ENCODE assay signal across 24 cellular contexts in genomic region chr2:69027060-69027459, GRCh38. TPM values are rescaled to one million over a fixed set of nuclear protein-coding genes. Genes with fewer than 3 reads are reported as not detected.
"Had no signal": no experiment of that assay in that cellular context is flagged by ENCODE, and none has a peak within 500 bp of the region (broad histone marks: within the 10 kb centered on the region; RNA-seq: fewer than 3 reads in every experiment).

No MANE protein-coding gene starts in this region.

- ATAC-seq: K562 had no signal

- H3K4me2 ChIP-seq: KMS-11, SK-N-SH had no signal

- H3K4me3 Mint-ChIP-seq: IgD-negative memory B cell had no signal

- H3K27ac Mint-ChIP-seq: IgD-negative memory B cell had no signal

- DNase-seq: Kasumi-1, MM.1S, NCI-H1092 treated with DMSO at 0.1 percent for 48 hours, NCI-H1436, NCI-H187, NCI-H2029, NCI-H2081 treated with DMSO at 0.1 percent for 48 hours, NCI-H2171, NCI-H226, NCI-H446, NCI-H510A, NCI-H524 treated with DMSO at 0.1 percent for 48 hours, NCI-H69, NCI-H774, RPMI8226, SHP77, SK-N-SH had no signal

- H3K27ac ChIP-seq: KMS-11 had no signal

- H3K4me3 ChIP-seq: K562 had no signal

- H3K36me3 Mint-ChIP-seq: IgD-negative memory B cell had no signal

- H3K4me1 Mint-ChIP-seq: IgD-negative memory B cell had no signal

- H3K9ac ChIP-seq: KMS-11, SK-N-SH had no signal

RNA-seq across cellular contexts. Expression of gene ANTXR1, which starts 14.1 kb away (rescaled TPM):
- polyA plus RNA-seq: IgD-negative memory B cell had no signal

RNA-seq across cellular contexts. Expression of gene GKN1, which starts 52.6 kb away (rescaled TPM):
- total RNA-seq: HepG2, HT1080, K562, M059J, SK-MEL-5 had no signal
- polyA plus RNA-seq: HepG2, IgD-negative memory B cell, K562, SK-N-SH had no signal
